ENCODE assay signal across 9 cellular contexts in genomic region chr4:10099521-10100325, GRCh38. TPM values are rescaled to one million over a fixed set of nuclear protein-coding genes. Genes with fewer than 3 reads are reported as not detected.
DNase-seq lines count a peak whose midpoint lies in the region; ATAC-seq and TF ChIP-seq lines count a peak whose summit lies in the region.
"Had no signal": no experiment of that assay in that cellular context is flagged by ENCODE, and none has a peak within 500 bp of the region (broad histone marks: within the 10 kb centered on the region; RNA-seq: fewer than 3 reads in every experiment).

No MANE protein-coding gene starts in this region.

- no peaks in the 10 kb centered on the region for H3K27me3 ChIP-seq in thymus (ENCODE audit: control insufficient read depth, insufficient read depth)

- peak in 1 of 3 donors; percentile 1 for ATAC-seq in natural killer cell

- intact Hi-C loops in natural killer cell (cut with micrococcal nuclease) (loop anchor here (10.0 kb wide), 1 partner anchor 85 kb away; no protein-coding TSS in a partner anchor), Calu3 (cut with micrococcal nuclease; ENCODE audit: unreplicated experiment) (no loop called here)

- DNase-seq in activated CD8-positive, alpha-beta memory T cell treated with anti-CD3 and anti-CD28 coated beads for 24 hours, result peak; percentile 71
- no peak for DNase-seq in activated CD8-positive, alpha-beta memory T cell treated with anti-CD3 and anti-CD28 coated beads, Interleukin-2, amount 50 U/mL, for 48 hours
- DNase-seq in activated naive CD4-positive, alpha-beta T cell treated with Interleukin-2 at 50 U/mL for 16 hours, result peak; percentile 63
- no peak for DNase-seq in natural killer cell
- no peak for DNase-seq in NOMO-1 treated with DMSO at 0.1 percent for 48 hours (lab: John Stamatoyannopoulos, UW; ENCODE audit: unreplicated experiment)
- no peak for DNase-seq in Calu3
- DNase-seq in activated CD4-positive, CD25-positive, alpha-beta regulatory T cell (lab: John Stamatoyannopoulos, UW), result no peak
- DNase-seq: OCI-M1 had no signal

- peak overlapping the region; percentile 21 for H3K4me3 Mint-ChIP-seq in natural killer cell
- H3K4me3 Mint-ChIP-seq in Calu3 (ENCODE audit: low read depth, unreplicated experiment), result no peak overlapping the region

- peak overlapping the region; percentile 87 for H3K27ac ChIP-seq in thymus (ENCODE audit: low read depth)

- no peaks in the 10 kb centered on the region for H3K9me3 Mint-ChIP-seq in natural killer cell
- no peaks in the 10 kb centered on the region for H3K9me3 Mint-ChIP-seq in Calu3 (ENCODE audit: low read depth, unreplicated experiment)

- no peak overlapping the region for H3K4me3 ChIP-seq in thymus (ENCODE audit: low read length)

- no peaks in the 10 kb centered on the region for H3K9me3 ChIP-seq in thymus (ENCODE audit: control insufficient read depth)

- 18% methylated on average over 25 of the region's 25 CpGs for WGBS in thymus

- no peaks in the 10 kb centered on the region for H3K27me3 Mint-ChIP-seq in natural killer cell (ENCODE audit: low read depth in 2 of 2)
- H3K27me3 Mint-ChIP-seq in Calu3 (ENCODE audit: unreplicated experiment), result no peaks in the 10 kb centered on the region

- H3K36me3 ChIP-seq in thymus (ENCODE audit: control insufficient read depth, insufficient read depth), result peaks cover 65% of the 10 kb centered on the region

- H3K27ac Mint-ChIP-seq in natural killer cell, result peak overlapping the region; percentile 88 to 99
- H3K27ac Mint-ChIP-seq in Calu3 (ENCODE audit: unreplicated experiment), result no peak overlapping the region

- BruUV-seq in Calu3 (replicated peaks; lab: Mats Ljungman, UMichigan), result no TSS peak

- peaks cover 83% of the 10 kb centered on the region for H3K4me1 ChIP-seq in thymus (ENCODE audit: control insufficient read depth, insufficient read depth, low read length)

- TF ChIP-seq CTCF in natural killer cell (IDR thresholded peaks at IDR 0.05), result no peak
- TF ChIP-seq CTCF in Calu3 (IDR thresholded peaks at IDR 0.05; ENCODE audit: unreplicated experiment), result no peak

- CTCF ChIA-PET in Calu3 (lab: Charles Lee), result no interaction called here

- H3K4me1 Mint-ChIP-seq in natural killer cell (peaks cover 96 to 99% of the 10 kb centered on the region in 2 donors), Calu3 (ENCODE audit: low read depth, unreplicated experiment) (peaks cover 17% of the 10 kb centered on the region)

- no peaks in the 10 kb centered on the region for H3K36me3 Mint-ChIP-seq in natural killer cell
- H3K36me3 Mint-ChIP-seq in Calu3 (ENCODE audit: insufficient read depth, unreplicated experiment), result peaks cover 49% of the 10 kb centered on the region

RNA-seq across cellular contexts. Expression of gene WDR1, which starts 16.9 kb away (rescaled TPM):
- total RNA-seq in natural killer cell, result 100 to 1,000 TPM; 411 to 477 (median 468) TPM
- polyA plus RNA-seq in thymus, result 141 TPM
- total RNA-seq in Calu3 (2022), result 188 and 199 TPM in 2 replicates

Comparison
In these comparisons a context has a peak if more than half of its experiments do, and no peak if none do; other contexts are left out.
1. DNase-seq: peak in activated CD8-positive, alpha-beta memory T cell treated with anti-CD3 and anti-CD28 coated beads for 24 hours (single experiment) and activated naive CD4-positive, alpha-beta T cell treated with Interleukin-2 at 50 U/mL for 16 hours (single experiment); none in activated CD8-positive, alpha-beta memory T cell treated with anti-CD3 and anti-CD28 coated beads, Interleukin-2, amount 50 U/mL, for 48 hours (single experiment), natural killer cell (single experiment), NOMO-1 treated with DMSO at 0.1 percent for 48 hours (single experiment), Calu3 (single experiment) and activated CD4-positive, CD25-positive, alpha-beta regulatory T cell (0 of 4).